1 cellular context compared by ENCODE assay signal in genomic region chr7:66957595-66958290, GRCh38.
TF ChIP-seq lines count a peak whose summit lies in the region.

No MANE protein-coding gene starts in this region.

TF ChIP-seq in K562, 482 proteins besides CTCF, POLR2A, EP300 and RAD21:
- TF ChIP-seq TAF1 (IDR thresholded peaks at IDR 0.05; ENCODE audit: control insufficient read depth, extremely low read depth, insufficient read depth, low read length, severe bottlenecking), result no peak
- TF ChIP-seq POLR2AphosphoS5 (IDR thresholded peaks at IDR 0.05; ENCODE audit: control insufficient read depth, insufficient read depth, low read depth, low read length), result 0 out of 2 replicates have a peak, but pooled peaks have one; percentile 6
